ENCODE assay signal across 22 cellular contexts in genomic region chr1:78375996-78376395, GRCh38.
DNase-seq lines count a peak whose midpoint lies in the region; ATAC-seq and TF ChIP-seq lines count a peak whose summit lies in the region.
"Had no signal": no experiment of that assay in that cellular context is flagged by ENCODE, and none has a peak within 500 bp of the region (broad histone marks: within the 10 kb centered on the region; RNA-seq: fewer than 3 reads in every experiment).

No MANE protein-coding gene starts in this region.

- DNase-seq in AG08395 (ENCODE audit: low spot score) (peak; percentile 13), GM23248 (peak; percentile 58), amniotic epithelial cell (ENCODE audit: low read depth) (peak; percentile 18), foreskin fibroblast (peak; percentile 57 to 82), NCI-H510A (lab: John Stamatoyannopoulos, UW) (no peak)
- DNase-seq in activated CD4-positive, alpha-beta T cell treated with anti-CD3 and anti-CD28 coated beads, Interleukin-2, amount 50 U/mL, for 4 hours, result no peak
- DNase-seq in activated CD4-positive, alpha-beta T cell treated with anti-CD3 and anti-CD28 coated beads, Interleukin-2, amount 50 U/mL, for 48 hours, result no peak
- DNase-seq: activated gamma-delta T cell; amniotic stem cell; effector memory CD4-positive, alpha-beta T cell; esophagus squamous epithelium; GF-D8; islet precursor cell; NCI-H1048; SHP77; stimulated activated naive CD8-positive, alpha-beta T cell treated with anti-CD3 and anti-CD28 coated beads, Interleukin-15, amount 100 ng/mL, for 72 hours; upper lobe of right lung; WERI-Rb-1 had no signal

- H3F3A ChIP-seq in GM23248 (ENCODE audit: insufficient read depth), result peaks cover 10% of the 10 kb centered on the region

- H3K27me3 ChIP-seq in GM23248 (replicated peaks; ENCODE audit: insufficient read depth), result no peaks in the 10 kb centered on the region
- H3K27me3 ChIP-seq: esophagus squamous epithelium, upper lobe of right lung had no signal

- H3K4me3 ChIP-seq in GM23248 (no peak overlapping the region), foreskin fibroblast (ENCODE audit: low read depth in 1 of 2, low read length in 2 of 2) (peak overlapping the region in 1 of 2 donors; percentile 10)
- H3K4me3 ChIP-seq: esophagus squamous epithelium, K562, lung, skin epidermis, upper lobe of right lung had no signal

- no peaks in the 10 kb centered on the region for H3K9me3 ChIP-seq in GM23248 (ENCODE audit: low read depth)
- H3K9me3 ChIP-seq: esophagus squamous epithelium, upper lobe of right lung had no signal

- H3K4me1 ChIP-seq in GM23248 (ENCODE audit: insufficient read depth), result peaks cover 8% of the 10 kb centered on the region; the same call in 1 of the 2 replicates
- H3K4me1 ChIP-seq: esophagus squamous epithelium, upper lobe of right lung had no signal

- no peaks in the 10 kb centered on the region for H4K20me1 ChIP-seq in GM23248 (ENCODE audit: insufficient read depth)

- no peaks in the 10 kb centered on the region for H3K79me2 ChIP-seq in GM23248 (ENCODE audit: insufficient read depth)

- H3K36me3 ChIP-seq in GM23248 (ENCODE audit: low read depth), result no peaks in the 10 kb centered on the region
- H3K36me3 ChIP-seq: esophagus squamous epithelium, upper lobe of right lung, WERI-Rb-1 had no signal

- H3K9me2 ChIP-seq in GM23248 (ENCODE audit: insufficient read depth), result no peaks in the 10 kb centered on the region

- H2AFZ ChIP-seq in GM23248, result no peak overlapping the region

- WGBS in GM23248 (ENCODE audit: low coverage in 1 of 2, low lambda C conversion rate in 2 of 2, missing lambda C conversion rate in 2 of 2), 2 experiments, result 47 to 51% methylated on average over 3 of the region's 3 CpGs

- no peak for ATAC-seq in GM19395 (IDR thresholded peaks at IDR 0.05; ENCODE audit: unreplicated experiment)
- ATAC-seq: K562; stimulated activated naive CD8-positive, alpha-beta T cell treated with anti-CD3 and anti-CD28 coated beads, Interleukin-15, amount 100 ng/mL, for 72 hours; upper lobe of right lung had no signal

- no peak overlapping the region for H3K4me2 ChIP-seq in GM23248 (ENCODE audit: unreplicated experiment)

- H3K27ac ChIP-seq in GM23248, result no peak overlapping the region
- H3K27ac ChIP-seq: esophagus squamous epithelium, upper lobe of right lung, WERI-Rb-1 had no signal

- in situ Hi-C loops in GM23248 (cut with MboI), result no loop called here

- no peak overlapping the region for H3K9ac ChIP-seq in GM23248

- TF ChIP-seq CTCF in foreskin fibroblast (IDR thresholded peaks at IDR 0.05; ENCODE audit: low read depth, low read length), result no peak

Comparison
In these comparisons a context has a peak if more than half of its experiments do, and no peak if none do; other contexts are left out.
1. DNase-seq: peak in AG08395 (single experiment), GM23248 (single experiment), amniotic epithelial cell (single experiment) and foreskin fibroblast (2 of 2); none in activated CD4-positive, alpha-beta T cell treated with anti-CD3 and anti-CD28 coated beads, Interleukin-2, amount 50 U/mL, for 4 hours (0 of 2), NCI-H510A (single experiment) and activated CD4-positive, alpha-beta T cell treated with anti-CD3 and anti-CD28 coated beads, Interleukin-2, amount 50 U/mL, for 48 hours (0 of 2).